1 cellular context compared by ENCODE assay signal in genomic region chr9:129080608-129081387, GRCh38.
TF ChIP-seq lines count a peak whose summit lies in the region.

A gene with protein sequence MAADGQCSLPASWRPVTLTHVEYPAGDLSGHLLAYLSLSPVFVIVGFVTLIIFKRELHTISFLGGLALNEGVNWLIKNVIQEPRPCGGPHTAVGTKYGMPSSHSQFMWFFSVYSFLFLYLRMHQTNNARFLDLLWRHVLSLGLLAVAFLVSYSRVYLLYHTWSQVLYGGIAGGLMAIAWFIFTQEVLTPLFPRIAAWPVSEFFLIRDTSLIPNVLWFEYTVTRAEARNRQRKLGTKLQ (plus strand): TSS chr9:129081111. CDS start chr9:129081132, 21 bp downstream.

TF ChIP-seq in HepG2, 621 proteins besides CTCF, POLR2A, EP300 and RAD21 (continued from another document and continues in another):
- TF ChIP-seq ZNF343 (CRISPR knock-in tag; IDR thresholded peaks at IDR 0.05) (peak; percentile 83; the same call in 1 of the 2 replicates), ISX (CRISPR knock-in tag; conservative IDR thresholded peaks at IDR 0.05) (no peak), MYPOP (CRISPR knock-in tag; IDR thresholded peaks at IDR 0.05) (peak; percentile 38; the same call in 1 of the 2 replicates), ZNF33B (CRISPR knock-in tag; IDR thresholded peaks at IDR 0.05) (no peak), SNRNP70 (IDR thresholded peaks at IDR 0.05; ENCODE audit: low read depth, low read length) (no peak), ZNF484 (CRISPR knock-in tag; IDR thresholded peaks at IDR 0.05; ENCODE audit: borderline replicate concordance, low read depth) (no peak), HCFC1 (IDR thresholded peaks at IDR 0.05; ENCODE audit: low read depth, low read length) (0 out of 2 replicates have a peak, but pooled peaks have one; percentile 9), MAFK (conservative IDR thresholded peaks at IDR 0.05 in 1 of 2, IDR thresholded peaks at IDR 0.05 in 1 of 2; ENCODE audit: low read length in 2 of 2) (no peak), GPBP1L1 (CRISPR knock-in tag; IDR thresholded peaks at IDR 0.05) (no peak), SYNCRIP (IDR thresholded peaks at IDR 0.05; ENCODE audit: insufficient read depth, low read depth, low read length) (no peak), ZNF205 (CRISPR knock-in tag; IDR thresholded peaks at IDR 0.05) (no peak), CENPX (CRISPR knock-in tag; IDR thresholded peaks at IDR 0.05) (no peak), PCBP2 (optimal IDR thresholded peaks at IDR 0.05; ENCODE audit: low read depth, low read length, poor library complexity, severe bottlenecking) (no peak), MTA3 (CRISPR knock-in tag; IDR thresholded peaks at IDR 0.05) (no peak), ZNF75D (CRISPR knock-in tag; IDR thresholded peaks at IDR 0.05; ENCODE audit: borderline replicate concordance) (no peak), ZNF614 (CRISPR knock-in tag; IDR thresholded peaks at IDR 0.05; ENCODE audit: borderline replicate concordance) (0 out of 2 replicates have a peak, but pooled peaks have one; percentile 21), KLF9 (CRISPR knock-in tag; IDR thresholded peaks at IDR 0.05; ENCODE audit: low read depth) (no peak), TCF7 (IDR thresholded peaks at IDR 0.05; ENCODE audit: low read depth) (no peak), ZFP36L2 (CRISPR knock-in tag; IDR thresholded peaks at IDR 0.05) (0 out of 2 replicates have a peak, but pooled peaks have one; percentile 33), ZMYM2 (CRISPR knock-in tag; IDR thresholded peaks at IDR 0.05) (no peak), ATF4 (CRISPR knock-in tag; IDR thresholded peaks at IDR 0.05) (no peak; a peak in 1 of 4 replicates), FOXP1 (IDR thresholded peaks at IDR 0.05) (no peak), FOXP1 (CRISPR knock-in tag; IDR thresholded peaks at IDR 0.05) (no peak), HMG20A (CRISPR knock-in tag; IDR thresholded peaks at IDR 0.05; ENCODE audit: borderline replicate concordance) (no peak), PRMT3 (CRISPR knock-in tag; IDR thresholded peaks at IDR 0.05; ENCODE audit: borderline replicate concordance, low read depth) (no peak), ZGPAT (CRISPR knock-in tag; IDR thresholded peaks at IDR 0.05) (peak; percentile 63), NBN (conservative IDR thresholded peaks at IDR 0.05) (no peak), RERE (CRISPR knock-in tag; IDR thresholded peaks at IDR 0.05; ENCODE audit: low read depth) (no peak), ZBTB25 (CRISPR knock-in tag; IDR thresholded peaks at IDR 0.05) (peak; percentile 27; the same call in 1 of the 2 replicates), KDM5B (CRISPR knock-in tag; IDR thresholded peaks at IDR 0.05; ENCODE audit: borderline replicate concordance) (no peak; the same call in 1 of the 2 replicates), ZNF720 (CRISPR knock-in tag; IDR thresholded peaks at IDR 0.05) (no peak), ZNF883 (CRISPR knock-in tag; IDR thresholded peaks at IDR 0.05; ENCODE audit: not compliant biosample characterization) (no peak), ZNF468 (CRISPR knock-in tag; IDR thresholded peaks at IDR 0.05) (no peak), ZNF550 (CRISPR knock-in tag; IDR thresholded peaks at IDR 0.05; ENCODE audit: borderline replicate concordance) (no peak), ARNT2 (CRISPR knock-in tag; IDR thresholded peaks at IDR 0.05; ENCODE audit: low read depth) (no peak), KLF12 (CRISPR knock-in tag; IDR thresholded peaks at IDR 0.05; ENCODE audit: borderline replicate concordance) (no peak; the same call in 1 of the 2 replicates), BCL6 (CRISPR knock-in tag; IDR thresholded peaks at IDR 0.05) (no peak), JARID2 (CRISPR knock-in tag; IDR thresholded peaks at IDR 0.05; ENCODE audit: insufficient replicate concordance) (no peak), TBX2 (CRISPR knock-in tag; IDR thresholded peaks at IDR 0.05; ENCODE audit: borderline replicate concordance) (peak; percentile 67; the same call in 1 of the 2 replicates), HMGA1 (CRISPR knock-in tag; conservative IDR thresholded peaks at IDR 0.05) (no peak)
- TF ChIP-seq, protein P1, sequence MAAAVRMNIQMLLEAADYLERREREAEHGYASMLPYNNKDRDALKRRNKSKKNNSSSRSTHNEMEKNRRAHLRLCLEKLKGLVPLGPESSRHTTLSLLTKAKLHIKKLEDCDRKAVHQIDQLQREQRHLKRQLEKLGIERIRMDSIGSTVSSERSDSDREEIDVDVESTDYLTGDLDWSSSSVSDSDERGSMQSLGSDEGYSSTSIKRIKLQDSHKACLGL (CRISPR knock-in tag; IDR thresholded peaks at IDR 0.05): no peak
- TF ChIP-seq, protein P2, sequence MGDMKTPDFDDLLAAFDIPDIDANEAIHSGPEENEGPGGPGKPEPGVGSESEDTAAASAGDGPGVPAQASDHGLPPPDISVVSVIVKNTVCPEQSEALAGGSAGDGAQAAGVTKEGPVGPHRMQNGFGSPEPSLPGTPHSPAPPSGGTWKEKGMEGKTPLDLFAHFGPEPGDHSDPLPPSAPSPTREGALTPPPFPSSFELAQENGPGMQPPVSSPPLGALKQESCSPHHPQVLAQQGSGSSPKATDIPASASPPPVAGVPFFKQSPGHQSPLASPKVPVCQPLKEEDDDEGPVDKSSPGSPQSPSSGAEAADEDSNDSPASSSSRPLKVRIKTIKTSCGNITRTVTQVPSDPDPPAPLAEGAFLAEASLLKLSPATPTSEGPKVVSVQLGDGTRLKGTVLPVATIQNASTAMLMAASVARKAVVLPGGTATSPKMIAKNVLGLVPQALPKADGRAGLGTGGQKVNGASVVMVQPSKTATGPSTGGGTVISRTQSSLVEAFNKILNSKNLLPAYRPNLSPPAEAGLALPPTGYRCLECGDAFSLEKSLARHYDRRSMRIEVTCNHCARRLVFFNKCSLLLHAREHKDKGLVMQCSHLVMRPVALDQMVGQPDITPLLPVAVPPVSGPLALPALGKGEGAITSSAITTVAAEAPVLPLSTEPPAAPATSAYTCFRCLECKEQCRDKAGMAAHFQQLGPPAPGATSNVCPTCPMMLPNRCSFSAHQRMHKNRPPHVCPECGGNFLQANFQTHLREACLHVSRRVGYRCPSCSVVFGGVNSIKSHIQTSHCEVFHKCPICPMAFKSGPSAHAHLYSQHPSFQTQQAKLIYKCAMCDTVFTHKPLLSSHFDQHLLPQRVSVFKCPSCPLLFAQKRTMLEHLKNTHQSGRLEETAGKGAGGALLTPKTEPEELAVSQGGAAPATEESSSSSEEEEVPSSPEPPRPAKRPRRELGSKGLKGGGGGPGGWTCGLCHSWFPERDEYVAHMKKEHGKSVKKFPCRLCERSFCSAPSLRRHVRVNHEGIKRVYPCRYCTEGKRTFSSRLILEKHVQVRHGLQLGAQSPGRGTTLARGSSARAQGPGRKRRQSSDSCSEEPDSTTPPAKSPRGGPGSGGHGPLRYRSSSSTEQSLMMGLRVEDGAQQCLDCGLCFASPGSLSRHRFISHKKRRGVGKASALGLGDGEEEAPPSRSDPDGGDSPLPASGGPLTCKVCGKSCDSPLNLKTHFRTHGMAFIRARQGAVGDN (CRISPR knock-in tag; IDR thresholded peaks at IDR 0.05): peak; percentile 78
- TF ChIP-seq, protein P3, sequence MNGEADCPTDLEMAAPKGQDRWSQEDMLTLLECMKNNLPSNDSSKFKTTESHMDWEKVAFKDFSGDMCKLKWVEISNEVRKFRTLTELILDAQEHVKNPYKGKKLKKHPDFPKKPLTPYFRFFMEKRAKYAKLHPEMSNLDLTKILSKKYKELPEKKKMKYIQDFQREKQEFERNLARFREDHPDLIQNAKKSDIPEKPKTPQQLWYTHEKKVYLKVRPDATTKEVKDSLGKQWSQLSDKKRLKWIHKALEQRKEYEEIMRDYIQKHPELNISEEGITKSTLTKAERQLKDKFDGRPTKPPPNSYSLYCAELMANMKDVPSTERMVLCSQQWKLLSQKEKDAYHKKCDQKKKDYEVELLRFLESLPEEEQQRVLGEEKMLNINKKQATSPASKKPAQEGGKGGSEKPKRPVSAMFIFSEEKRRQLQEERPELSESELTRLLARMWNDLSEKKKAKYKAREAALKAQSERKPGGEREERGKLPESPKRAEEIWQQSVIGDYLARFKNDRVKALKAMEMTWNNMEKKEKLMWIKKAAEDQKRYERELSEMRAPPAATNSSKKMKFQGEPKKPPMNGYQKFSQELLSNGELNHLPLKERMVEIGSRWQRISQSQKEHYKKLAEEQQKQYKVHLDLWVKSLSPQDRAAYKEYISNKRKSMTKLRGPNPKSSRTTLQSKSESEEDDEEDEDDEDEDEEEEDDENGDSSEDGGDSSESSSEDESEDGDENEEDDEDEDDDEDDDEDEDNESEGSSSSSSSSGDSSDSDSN (CRISPR knock-in tag; IDR thresholded peaks at IDR 0.05): no peak
- TF ChIP-seq, protein P4, sequence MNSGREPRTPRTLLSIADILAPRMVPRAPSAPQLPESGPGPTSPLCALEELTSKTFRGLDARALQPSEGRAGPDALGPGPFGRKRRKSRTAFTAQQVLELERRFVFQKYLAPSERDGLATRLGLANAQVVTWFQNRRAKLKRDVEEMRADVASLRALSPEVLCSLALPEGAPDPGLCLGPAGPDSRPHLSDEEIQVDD (CRISPR knock-in tag; IDR thresholded peaks at IDR 0.05; ENCODE audit: borderline replicate concordance): no peak
